In the genomic region with DNA sequence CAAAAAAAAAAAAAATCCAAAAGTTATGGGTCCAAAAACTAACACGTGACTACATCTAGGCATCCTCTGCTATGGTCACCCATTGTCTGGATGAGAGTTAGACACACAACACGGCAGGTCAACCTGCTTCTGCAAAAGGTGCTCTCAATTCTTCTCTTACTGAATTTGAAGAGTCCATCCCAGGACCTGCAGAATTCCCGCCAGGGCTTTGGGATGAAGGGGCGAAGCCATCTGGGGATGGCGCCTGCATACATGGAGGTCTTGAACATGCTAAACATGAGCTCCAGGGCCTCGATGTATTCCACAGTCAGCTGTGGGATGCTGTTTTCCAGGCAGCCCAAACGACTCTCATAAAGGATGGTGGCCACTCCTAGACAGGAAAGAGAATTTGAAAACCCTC, we compare ENCODE assay signal across 8 cellular contexts. TPM values are rescaled to one million over a fixed set of nuclear protein-coding genes. Genes with fewer than 3 reads are reported as not detected.
"Had no signal": no experiment of that assay in that cellular context is flagged by ENCODE, and none has a peak within 500 bp of the region (broad histone marks: within the 10 kb centered on the region; RNA-seq: fewer than 3 reads in every experiment).

No MANE protein-coding gene starts in this region.

- DNase-seq: HFFc6, KG1 had no signal

- H3K9me3 ChIP-seq: HAP-1 had no signal

- FAIRE-seq: HTR-8/SVneo had no signal

- H3K4me2 ChIP-seq: GM23338 had no signal

- H2AFZ ChIP-seq: GM23338 had no signal

- H3K4me1 ChIP-seq: HAP-1 had no signal

- ATAC-seq: HCT116 had no signal

- H3K4me3 ChIP-seq: GM23338, HAP-1 had no signal

- H3K36me3 ChIP-seq: HAP-1 had no signal

RNA-seq across cellular contexts. Expression of gene CYP27C1, which starts 19.1 kb away (rescaled TPM):
- total RNA-seq: HT-29 had no signal
- polyA plus RNA-seq: IgD-negative memory B cell had no signal
